20 cellular contexts compared by ENCODE assay signal in genomic region chr4:74412225-74412624, GRCh38. TPM values are rescaled to one million over a fixed set of nuclear protein-coding genes. Genes with fewer than 3 reads are reported as not detected.
DNase-seq lines count a peak whose midpoint lies in the region; FAIRE-seq and TF ChIP-seq lines count a peak whose summit lies in the region.
"Had no signal": no experiment of that assay in that cellular context is flagged by ENCODE, and none has a peak within 500 bp of the region (broad histone marks: within the 10 kb centered on the region; RNA-seq: fewer than 3 reads in every experiment).

No MANE protein-coding gene starts in this region.

- FAIRE-seq in endometrium (lab: Jason Lieb, UNC), result peak; percentile 39

- no peak overlapping the region for H2AFZ ChIP-seq in mammary epithelial cell (ENCODE audit: low read depth, low read length)

- peak overlapping the region; percentile 71 for H3K27ac ChIP-seq in mammary epithelial cell (ENCODE audit: insufficient read depth, low read depth, low read length)
- H3K27ac ChIP-seq in breast epithelium, result no peak overlapping the region
- H3K27ac ChIP-seq: 22Rv1, BLaER1, HL-60 had no signal

- peak overlapping the region; percentile 43 for H3K27ac Mint-ChIP-seq in mesothelial cell of epicardium
- H3K27ac Mint-ChIP-seq: CD14-positive monocyte; CD4-positive, alpha-beta memory T cell; HFFc6 had no signal

- H3K9me3 Mint-ChIP-seq in mesothelial cell of epicardium, result no peaks in the 10 kb centered on the region
- H3K9me3 Mint-ChIP-seq: CD4-positive, alpha-beta memory T cell; HFFc6 had no signal

- peaks cover 4% of the 10 kb centered on the region for H3K9me3 ChIP-seq in mammary epithelial cell (replicated peaks; ENCODE audit: insufficient read depth, low read length)
- H3K9me3 ChIP-seq in breast epithelium, result no peaks in the 10 kb centered on the region
- H3K9me3 ChIP-seq: BLaER1, HAP-1 had no signal

- H3K9ac ChIP-seq in mammary epithelial cell (ENCODE audit: insufficient read depth, low read length), result peak overlapping the region; percentile 5
- H3K9ac ChIP-seq: BLaER1 had no signal

- H3K4me3 Mint-ChIP-seq in mesothelial cell of epicardium, result no peak overlapping the region
- H3K4me3 Mint-ChIP-seq: CD14-positive monocyte; CD4-positive, alpha-beta memory T cell; HFFc6 had no signal

- BruUV-seq in mammary epithelial cell (replicated peaks; lab: Mats Ljungman, UMichigan), result no TSS peak

- H3K36me3 ChIP-seq in mammary epithelial cell (ENCODE audit: insufficient read depth, low read length) (no peaks in the 10 kb centered on the region), breast epithelium (no peaks in the 10 kb centered on the region)
- H3K36me3 ChIP-seq: BLaER1, HAP-1 had no signal

- H3K36me3 Mint-ChIP-seq in mesothelial cell of epicardium, result no peaks in the 10 kb centered on the region
- H3K36me3 Mint-ChIP-seq: CD14-positive monocyte had no signal

- TF ChIP-seq CTCF in mammary epithelial cell (conservative IDR thresholded peaks at IDR 0.05 in 1 of 2, IDR thresholded peaks at IDR 0.05 in 1 of 2; ENCODE audit: extremely low read depth in 1 of 2, insufficient read depth in 1 of 2, low read depth in 1 of 2, low read length in 2 of 2) (no peak), breast epithelium (IDR thresholded peaks at IDR 0.05) (no peak), mesothelial cell of epicardium (IDR thresholded peaks at IDR 0.05; ENCODE audit: unreplicated experiment) (no peak)

- H3K4me3 ChIP-seq in mammary epithelial cell (replicated peaks in 1 of 3; ENCODE audit: insufficient read depth in 1 of 3, low read depth in 2 of 3, low read length in 3 of 3), result no peak overlapping the region
- no peak overlapping the region for H3K4me3 ChIP-seq in breast epithelium
- H3K4me3 ChIP-seq: BLaER1, HAP-1 had no signal

- no peaks in the 10 kb centered on the region for H3K27me3 Mint-ChIP-seq in mesothelial cell of epicardium (ENCODE audit: low read depth)

- intact Hi-C loops in mammary epithelial cell (cut with micrococcal nuclease), result no loop called here
- intact Hi-C loops in breast epithelium (cut with DNase I; ENCODE audit: low total_unique reads), result no loop called here

- H3K4me1 ChIP-seq in mammary epithelial cell (ENCODE audit: insufficient read depth, low read length) (peaks cover 83% of the 10 kb centered on the region), breast epithelium (no peaks in the 10 kb centered on the region)
- H3K4me1 ChIP-seq: BLaER1, HAP-1 had no signal

- dilution Hi-C loops in mammary epithelial cell (cut with HindIII; ENCODE audit: low sequenced_read_pairs), result no loop called here

- in situ Hi-C loops in mammary epithelial cell (cut with MboI; ENCODE audit: low sequenced_read_pairs in 2 of 2), result loop anchor here (5.0 kb wide), 1 partner anchor 35 kb away; the partner anchor contains the start of gene AREG (in 2 of the 2)

- no peak for TF ChIP-seq POLR2A in breast epithelium (IDR thresholded peaks at IDR 0.05)

- peaks cover 64% of the 10 kb centered on the region for H3K4me1 Mint-ChIP-seq in mesothelial cell of epicardium
- H3K4me1 Mint-ChIP-seq: CD14-positive monocyte; CD4-positive, alpha-beta memory T cell had no signal

- no peaks in the 10 kb centered on the region for H3K27me3 ChIP-seq in mammary epithelial cell (ENCODE audit: insufficient read depth, low read length)
- H3K27me3 ChIP-seq in breast epithelium, result no peaks in the 10 kb centered on the region
- H3K27me3 ChIP-seq: BLaER1 had no signal

- H3K4me2 ChIP-seq in mammary epithelial cell (ENCODE audit: insufficient read depth, low read depth, low read length), result peak overlapping the region; percentile 17
- H3K4me2 ChIP-seq: BLaER1 had no signal

- peaks cover 19% of the 10 kb centered on the region for H3K79me2 ChIP-seq in mammary epithelial cell (ENCODE audit: insufficient read depth, low read length)

- H4K20me1 ChIP-seq in mammary epithelial cell (ENCODE audit: insufficient read depth, low read length), result no peaks in the 10 kb centered on the region
- H4K20me1 ChIP-seq: BLaER1 had no signal

- no peak for DNase-seq in mammary epithelial cell
- no peak for DNase-seq in breast epithelium (ENCODE audit: low spot score in 2 of 2)
- no peak for DNase-seq in mesothelial cell of epicardium (ENCODE audit: low spot score in 2 of 2, unreplicated experiment in 2 of 2)
- DNase-seq in cerebellar cortex (ENCODE audit: low spot score), result no peak
- no peak for DNase-seq in activated T-cell treated with anti-CD3 and anti-CD28 coated beads, Interleukin-2, amount 50 U/mL, for 48 hours
- DNase-seq in HCEC 1CT, result no peak
- DNase-seq: CD4-positive, alpha-beta memory T cell; DMS79 treated with DMSO at 0.1 percent for 48 hours; GF-D8; HFFc6; KBM-7 had no signal

- CTCF ChIA-PET in mammary epithelial cell (lab: Charles Lee; ENCODE audit: low non-redundant PET), result no interaction called here

RNA-seq across cellular contexts. Expression of gene AREG, which starts 32.7 kb away (rescaled TPM):
- total RNA-seq in mammary epithelial cell (1,000 to 10,000 TPM in 1 of 2 donors, 100 to 1,000 TPM in 1; 540 to 2,145 TPM), breast epithelium (10 to 100 TPM in 2 of 3 donors, 1 to 10 TPM in 1; 3.4 to 89.1 (median 46.2) TPM), mesothelial cell of epicardium (1.3 to 1.7 TPM (median 1.5 TPM) in 3 replicates)
- 1,137 TPM for polyA plus RNA-seq in mammary epithelial cell
- polyA minus RNA-seq in mammary epithelial cell, result 894 TPM
- total RNA-seq: A673 had no signal

RNA-seq across cellular contexts. Expression of gene EREG, which starts 47.3 kb away (rescaled TPM):
- total RNA-seq in mammary epithelial cell, result 10 to 100 TPM in 1 of 2 donors, 1 to 10 TPM in 1; 9.5 to 44.0 TPM
- polyA plus RNA-seq in mammary epithelial cell, result 13.2 TPM
- polyA minus RNA-seq in mammary epithelial cell, result 22.7 TPM
- total RNA-seq in breast epithelium, result 1 to 10 TPM in 2 of 3 donors, under 1 TPM in 1; 0.80 to 7.6 (median 3.3) TPM
- 0.04 to 0.22 TPM in 2 of 3 replicates, not detected in the other for total RNA-seq in mesothelial cell of epicardium
- total RNA-seq: CD4-positive, alpha-beta memory T cell; H4; HT1080 had no signal
- polyA plus RNA-seq: CD4-positive, alpha-beta memory T cell had no signal

Comparison
In these comparisons a context has a peak if more than half of its experiments do, and no peak if none do; other contexts are left out.
1. RNA of gene AREG, which starts 32.7 kb away (total RNA-seq): 540 to 2,145 TPM in mammary epithelial cell; 3.4 to 89.1 TPM in breast epithelium and 1.3 to 1.7 TPM in mesothelial cell of epicardium; every median in the first group is over 4 times any median in the second.